ENCODE assay signal across 25 cellular contexts in genomic region chr6:49513153-49513989, GRCh38. TPM values are rescaled to one million over a fixed set of nuclear protein-coding genes. Genes with fewer than 3 reads are reported as not detected.
A peak's percentile ranks its signal among the peaks of the same experiment; 100 is the strongest.
DNase-seq lines count a peak whose midpoint lies in the region; ATAC-seq and TF ChIP-seq lines count a peak whose summit lies in the region.
"Had no signal": no experiment of that assay in that cellular context is flagged by ENCODE, and none has a peak within 500 bp of the region (broad histone marks: within the 10 kb centered on the region; RNA-seq: fewer than 3 reads in every experiment).

No MANE protein-coding gene starts in this region.

- H3K36me3 Mint-ChIP-seq in activated T-helper 17 cell treated with anti-CD3 and anti-CD28 coated beads, Interleukin-2, amount 50 U/mL, for 72 hours (ENCODE audit: low read depth): no peaks in the 10 kb centered on the region
- H3K36me3 Mint-ChIP-seq: CD14-positive monocyte; CD8-positive, alpha-beta memory T cell had no signal

- TF ChIP-seq CTCF in RWPE2 (IDR thresholded peaks at IDR 0.05; ENCODE audit: poor library complexity, severe bottlenecking): no peak

- no peaks in the 10 kb centered on the region for H3K9me3 ChIP-seq in RWPE2 (ENCODE audit: severe bottlenecking)
- H3K9me3 ChIP-seq: BE2C, HAP-1, SJCRH30 had no signal

- H3K4me3 Mint-ChIP-seq in activated T-helper 17 cell treated with anti-CD3 and anti-CD28 coated beads, Interleukin-2, amount 50 U/mL, for 72 hours: no peak overlapping the region
- H3K4me3 Mint-ChIP-seq: CD8-positive, alpha-beta memory T cell had no signal

- no peaks in the 10 kb centered on the region for H3K27me3 ChIP-seq in RWPE2 (ENCODE audit: insufficient read depth, poor library complexity, severe bottlenecking)
- H3K27me3 ChIP-seq: SJCRH30 had no signal

- H3K27ac Mint-ChIP-seq in activated T-helper 17 cell treated with anti-CD3 and anti-CD28 coated beads, Interleukin-2, amount 50 U/mL, for 72 hours: no peak overlapping the region
- H3K27ac Mint-ChIP-seq: CD14-positive monocyte had no signal

- H3K9me3 Mint-ChIP-seq in activated T-helper 17 cell treated with anti-CD3 and anti-CD28 coated beads, Interleukin-2, amount 50 U/mL, for 72 hours: no peaks in the 10 kb centered on the region
- H3K9me3 Mint-ChIP-seq: CD8-positive, alpha-beta memory T cell had no signal

- peak; percentile 1 for DNase-seq in EH (ENCODE audit: low read depth)
- no peak for DNase-seq in RWPE2 (ENCODE audit: low spot score)
- peak; percentile 44 for DNase-seq in iris pigment epithelial cell (ENCODE audit: low read depth)
- DNase-seq in NCI-H146 (lab: John Stamatoyannopoulos, UW): no peak
- DNase-seq in HT-29 (ENCODE audit: low spot score): no peak
- DNase-seq: BE2C; Calu3; CD8-positive, alpha-beta memory T cell; DMS79 treated with DMSO at 0.1 percent for 48 hours; GM23248; Kasumi-1; NCI-H1105; NCI-H1436 treated with DMSO at 0.1 percent for 48 hours; NCI-H1930; NCI-H2107; NCI-H524; NCI-H748 treated with DMSO at 0.1 percent for 48 hours; SJCRH30 had no signal

- peak; percentile 41; the same call in 1 of the 3 replicates for ATAC-seq in RWPE2 (ENCODE audit: low read depth)
- no peak for ATAC-seq in HG02588 (IDR thresholded peaks at IDR 0.05; ENCODE audit: unreplicated experiment)
- ATAC-seq in activated T-helper 17 cell treated with anti-CD3 and anti-CD28 coated beads, Interleukin-2, amount 50 U/mL, for 72 hours (replicated peaks): no peak
- ATAC-seq: K562, Right ventricle myocardium inferior had no signal

- peaks cover 2% of the 10 kb centered on the region for H3K4me1 ChIP-seq in RWPE2 (ENCODE audit: insufficient read depth, poor library complexity, severe bottlenecking)
- H3K4me1 ChIP-seq: BE2C, HAP-1, SJCRH30 had no signal

- H3K4me1 Mint-ChIP-seq in activated T-helper 17 cell treated with anti-CD3 and anti-CD28 coated beads, Interleukin-2, amount 50 U/mL, for 72 hours: no peaks in the 10 kb centered on the region
- H3K4me1 Mint-ChIP-seq: CD14-positive monocyte; CD8-positive, alpha-beta memory T cell had no signal

- H3K36me3 ChIP-seq in RWPE2 (ENCODE audit: low read depth): no peaks in the 10 kb centered on the region
- H3K36me3 ChIP-seq: BE2C, HAP-1, SJCRH30 had no signal

- peaks cover 16% of the 10 kb centered on the region for H3K27me3 Mint-ChIP-seq in activated T-helper 17 cell treated with anti-CD3 and anti-CD28 coated beads, Interleukin-2, amount 50 U/mL, for 72 hours

- H3K4me3 ChIP-seq in RWPE2 (ENCODE audit: severe bottlenecking): no peak overlapping the region
- H3K4me3 ChIP-seq: GM23248, HAP-1, K562, SJCRH30 had no signal

- H3K27ac ChIP-seq in RWPE2 (ENCODE audit: poor library complexity, severe bottlenecking): no peak overlapping the region
- H3K27ac ChIP-seq: GM23248, SJCRH30 had no signal

RNA-seq across cellular contexts. Expression of gene GLYATL3, which starts 13.6 kb away (rescaled TPM):
- not detected in 2 replicates for total RNA-seq in HT-29 (2014; rRNA removed; shearing (Covaris generic))
- not detected for total RNA-seq in activated T-helper 17 cell treated with anti-CD3 and anti-CD28 coated beads, Interleukin-2, amount 50 U/mL, for 72 hours
- total RNA-seq: Calu3; CD8-positive, alpha-beta memory T cell; GM23248; K562; M059J; Right ventricle myocardium inferior; SJCRH30 had no signal

RNA-seq across cellular contexts. Expression of gene C6orf141, which starts 37.1 kb away (rescaled TPM):
- total RNA-seq in HT-29 (2014; rRNA removed; shearing (Covaris generic)): 36.8 and 45.8 TPM in 2 replicates
- total RNA-seq in activated T-helper 17 cell treated with anti-CD3 and anti-CD28 coated beads, Interleukin-2, amount 50 U/mL, for 72 hours: not detected
- total RNA-seq: CD8-positive, alpha-beta memory T cell; GM23248; K562; Right ventricle myocardium inferior; SJCRH30 had no signal

RNA-seq across cellular contexts. Expression of gene CENPQ, which starts 50.2 kb away (rescaled TPM):
- 3.3 and 3.5 TPM in 2 replicates for total RNA-seq in HT-29 (2014; rRNA removed; shearing (Covaris generic))
- total RNA-seq in activated T-helper 17 cell treated with anti-CD3 and anti-CD28 coated beads, Interleukin-2, amount 50 U/mL, for 72 hours: 10 to 100 TPM; 12.0 to 19.0 TPM

RNA-seq across cellular contexts. Expression of gene MMUT, which starts 50.3 kb away (rescaled TPM):
- 3.8 and 4.4 TPM in 2 replicates for total RNA-seq in HT-29 (2014; rRNA removed; shearing (Covaris generic))
- total RNA-seq in activated T-helper 17 cell treated with anti-CD3 and anti-CD28 coated beads, Interleukin-2, amount 50 U/mL, for 72 hours: 10 to 100 TPM; 19.6 to 19.8 TPM

Comparison
In these comparisons a context has a peak if more than half of its experiments do, and no peak if none do; other contexts are left out.
1. DNase-seq: peak in EH (single experiment) and iris pigment epithelial cell (single experiment); none in RWPE2 (single experiment), NCI-H146 (single experiment) and HT-29 (single experiment).
2. RNA of gene C6orf141, which starts 37.1 kb away (total RNA-seq): 36.8 to 45.8 TPM in HT-29; not detected in activated T-helper 17 cell treated with anti-CD3 and anti-CD28 coated beads, Interleukin-2, amount 50 U/mL, for 72 hours; every median in the first group is over 10 times any median in the second.